1 cellular context compared by ENCODE assay signal in the genomic region with DNA sequence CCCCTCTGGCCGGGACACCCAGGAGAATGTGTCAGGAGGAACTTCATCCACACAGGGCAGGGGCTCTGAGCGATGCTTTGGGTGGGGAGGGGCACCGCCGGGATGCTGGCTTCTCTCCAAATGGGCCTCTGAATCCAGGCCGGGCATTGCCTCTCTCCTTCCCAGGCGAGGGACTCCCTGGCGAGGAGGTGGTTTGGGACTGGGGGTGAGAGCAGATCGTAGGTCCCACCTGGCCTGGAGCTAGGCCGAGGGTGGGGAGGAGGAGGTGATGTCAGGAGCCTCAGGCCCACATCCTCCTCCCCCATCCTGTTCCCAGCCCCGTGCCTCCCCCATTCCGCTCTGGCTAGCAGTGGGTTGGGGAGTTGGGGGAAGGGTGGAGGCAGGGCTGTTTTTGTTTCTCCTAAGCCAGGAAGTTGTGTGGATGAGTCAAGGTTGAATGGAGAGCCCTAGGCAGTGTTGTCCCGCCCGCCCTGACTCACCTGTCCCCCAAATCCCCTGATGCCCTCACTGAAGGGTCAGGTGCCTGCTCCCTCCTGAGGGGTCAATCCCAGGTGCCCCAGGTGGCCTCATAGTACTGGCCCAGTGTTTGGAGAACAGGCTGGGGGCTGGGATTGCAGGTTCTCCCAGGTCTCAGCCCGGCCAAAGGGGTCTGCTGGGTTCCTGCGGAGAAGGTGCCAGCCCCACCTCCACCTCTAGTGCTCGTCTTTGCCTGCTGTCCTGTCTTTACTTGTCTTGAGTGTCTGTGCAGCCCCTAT.
TF ChIP-seq lines count a peak whose summit lies in the region.

No MANE protein-coding gene starts in this region.

TF ChIP-seq in HepG2, 621 proteins besides CTCF, POLR2A, EP300 and RAD21 (continued from another document and continues in another):
- TF ChIP-seq, protein P1, sequence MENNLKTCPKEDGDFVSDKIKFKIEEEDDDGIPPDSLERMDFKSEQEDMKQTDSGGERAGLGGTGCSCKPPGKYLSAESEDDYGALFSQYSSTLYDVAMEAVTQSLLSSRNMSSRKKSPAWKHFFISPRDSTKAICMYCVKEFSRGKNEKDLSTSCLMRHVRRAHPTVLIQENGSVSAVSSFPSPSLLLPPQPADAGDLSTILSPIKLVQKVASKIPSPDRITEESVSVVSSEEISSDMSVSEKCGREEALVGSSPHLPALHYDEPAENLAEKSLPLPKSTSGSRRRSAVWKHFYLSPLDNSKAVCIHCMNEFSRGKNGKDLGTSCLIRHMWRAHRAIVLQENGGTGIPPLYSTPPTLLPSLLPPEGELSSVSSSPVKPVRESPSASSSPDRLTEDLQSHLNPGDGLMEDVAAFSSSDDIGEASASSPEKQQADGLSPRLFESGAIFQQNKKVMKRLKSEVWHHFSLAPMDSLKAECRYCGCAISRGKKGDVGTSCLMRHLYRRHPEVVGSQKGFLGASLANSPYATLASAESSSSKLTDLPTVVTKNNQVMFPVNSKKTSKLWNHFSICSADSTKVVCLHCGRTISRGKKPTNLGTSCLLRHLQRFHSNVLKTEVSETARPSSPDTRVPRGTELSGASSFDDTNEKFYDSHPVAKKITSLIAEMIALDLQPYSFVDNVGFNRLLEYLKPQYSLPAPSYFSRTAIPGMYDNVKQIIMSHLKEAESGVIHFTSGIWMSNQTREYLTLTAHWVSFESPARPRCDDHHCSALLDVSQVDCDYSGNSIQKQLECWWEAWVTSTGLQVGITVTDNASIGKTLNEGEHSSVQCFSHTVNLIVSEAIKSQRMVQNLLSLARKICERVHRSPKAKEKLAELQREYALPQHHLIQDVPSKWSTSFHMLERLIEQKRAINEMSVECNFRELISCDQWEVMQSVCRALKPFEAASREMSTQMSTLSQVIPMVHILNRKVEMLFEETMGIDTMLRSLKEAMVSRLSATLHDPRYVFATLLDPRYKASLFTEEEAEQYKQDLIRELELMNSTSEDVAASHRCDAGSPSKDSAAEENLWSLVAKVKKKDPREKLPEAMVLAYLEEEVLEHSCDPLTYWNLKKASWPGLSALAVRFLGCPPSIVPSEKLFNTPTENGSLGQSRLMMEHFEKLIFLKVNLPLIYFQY (CRISPR knock-in tag; IDR thresholded peaks at IDR 0.05; ENCODE audit: borderline replicate concordance) = no peak
- TF ChIP-seq ZNF17 (CRISPR knock-in tag; IDR thresholded peaks at IDR 0.05) (no peak), ZNF790 (CRISPR knock-in tag; IDR thresholded peaks at IDR 0.05; ENCODE audit: borderline replicate concordance) (peak; percentile 68; the same call in 1 of the 2 replicates), PTBP1 (IDR thresholded peaks at IDR 0.05; ENCODE audit: low read depth, low read length, poor library complexity, severe bottlenecking) (no peak), JARID2 (CRISPR knock-in tag; IDR thresholded peaks at IDR 0.05; ENCODE audit: insufficient replicate concordance) (no peak), ZC3H13 (CRISPR knock-in tag; IDR thresholded peaks at IDR 0.05) (peak; percentile 79), KDM1A (CRISPR knock-in tag; IDR thresholded peaks at IDR 0.05) (no peak), HOXA9 (CRISPR knock-in tag; IDR thresholded peaks at IDR 0.05; ENCODE audit: borderline replicate concordance) (no peak), KDM4B (CRISPR knock-in tag; IDR thresholded peaks at IDR 0.05) (no peak; the same call in 1 of the 2 replicates), ZNF292 (CRISPR knock-in tag; IDR thresholded peaks at IDR 0.05; ENCODE audit: borderline replicate concordance, low read depth) (no peak), ZUFSP (CRISPR knock-in tag; IDR thresholded peaks at IDR 0.05; ENCODE audit: borderline replicate concordance) (no peak), ZNF83 (CRISPR knock-in tag; IDR thresholded peaks at IDR 0.05; ENCODE audit: borderline replicate concordance) (no peak), HOXA3 (CRISPR knock-in tag; IDR thresholded peaks at IDR 0.05) (peak; percentile 66), TBL1XR1 (IDR thresholded peaks at IDR 0.05; ENCODE audit: borderline replicate concordance, low read length, partially characterized antibody) (no peak), ZNF337 (CRISPR knock-in tag; IDR thresholded peaks at IDR 0.05; ENCODE audit: borderline replicate concordance, low read depth) (no peak), NFKBIZ (CRISPR knock-in tag; IDR thresholded peaks at IDR 0.05) (no peak; the same call in 1 of the 2 replicates), ISX (CRISPR knock-in tag; conservative IDR thresholded peaks at IDR 0.05) (no peak), THAP11 (CRISPR knock-in tag; IDR thresholded peaks at IDR 0.05) (peak; percentile 63), CBFB (CRISPR knock-in tag; IDR thresholded peaks at IDR 0.05) (peak; percentile 50), ZNF850 (CRISPR knock-in tag; conservative IDR thresholded peaks at IDR 0.05) (no peak), SMC3 (IDR thresholded peaks at IDR 0.05; ENCODE audit: low read length) (no peak), ZNF331 (CRISPR knock-in tag; IDR thresholded peaks at IDR 0.05) (no peak; the same call in 1 of the 2 replicates), NKX3-1 (CRISPR knock-in tag; IDR thresholded peaks at IDR 0.05) (no peak), ZNF460 (CRISPR knock-in tag; IDR thresholded peaks at IDR 0.05; ENCODE audit: borderline replicate concordance) (no peak), ATRX (CRISPR knock-in tag; IDR thresholded peaks at IDR 0.05; ENCODE audit: borderline replicate concordance) (no peak), AKNA (CRISPR knock-in tag; IDR thresholded peaks at IDR 0.05; ENCODE audit: borderline replicate concordance) (no peak), HNRNPL (IDR thresholded peaks at IDR 0.05; ENCODE audit: low read depth, low read length) (no peak), SKI (IDR thresholded peaks at IDR 0.05; ENCODE audit: partially characterized antibody) (no peak), JUN (CRISPR knock-in tag; IDR thresholded peaks at IDR 0.05) (no peak; the same call in 1 of the 2 replicates), ZNF773 (CRISPR knock-in tag; IDR thresholded peaks at IDR 0.05; ENCODE audit: borderline replicate concordance) (no peak), ATF4 (CRISPR knock-in tag; IDR thresholded peaks at IDR 0.05) (no peak), DNMT1 (CRISPR knock-in tag; IDR thresholded peaks at IDR 0.05) (no peak), KLF13 (CRISPR knock-in tag; IDR thresholded peaks at IDR 0.05) (no peak), ZNF180 (CRISPR knock-in tag; IDR thresholded peaks at IDR 0.05; ENCODE audit: borderline replicate concordance, low read depth) (no peak), TBX3 (IDR thresholded peaks at IDR 0.05; ENCODE audit: borderline replicate concordance) (no peak), ZNF274 (CRISPR knock-in tag; IDR thresholded peaks at IDR 0.05) (no peak; the same call in 1 of the 2 replicates)
- TF ChIP-seq, protein P2, sequence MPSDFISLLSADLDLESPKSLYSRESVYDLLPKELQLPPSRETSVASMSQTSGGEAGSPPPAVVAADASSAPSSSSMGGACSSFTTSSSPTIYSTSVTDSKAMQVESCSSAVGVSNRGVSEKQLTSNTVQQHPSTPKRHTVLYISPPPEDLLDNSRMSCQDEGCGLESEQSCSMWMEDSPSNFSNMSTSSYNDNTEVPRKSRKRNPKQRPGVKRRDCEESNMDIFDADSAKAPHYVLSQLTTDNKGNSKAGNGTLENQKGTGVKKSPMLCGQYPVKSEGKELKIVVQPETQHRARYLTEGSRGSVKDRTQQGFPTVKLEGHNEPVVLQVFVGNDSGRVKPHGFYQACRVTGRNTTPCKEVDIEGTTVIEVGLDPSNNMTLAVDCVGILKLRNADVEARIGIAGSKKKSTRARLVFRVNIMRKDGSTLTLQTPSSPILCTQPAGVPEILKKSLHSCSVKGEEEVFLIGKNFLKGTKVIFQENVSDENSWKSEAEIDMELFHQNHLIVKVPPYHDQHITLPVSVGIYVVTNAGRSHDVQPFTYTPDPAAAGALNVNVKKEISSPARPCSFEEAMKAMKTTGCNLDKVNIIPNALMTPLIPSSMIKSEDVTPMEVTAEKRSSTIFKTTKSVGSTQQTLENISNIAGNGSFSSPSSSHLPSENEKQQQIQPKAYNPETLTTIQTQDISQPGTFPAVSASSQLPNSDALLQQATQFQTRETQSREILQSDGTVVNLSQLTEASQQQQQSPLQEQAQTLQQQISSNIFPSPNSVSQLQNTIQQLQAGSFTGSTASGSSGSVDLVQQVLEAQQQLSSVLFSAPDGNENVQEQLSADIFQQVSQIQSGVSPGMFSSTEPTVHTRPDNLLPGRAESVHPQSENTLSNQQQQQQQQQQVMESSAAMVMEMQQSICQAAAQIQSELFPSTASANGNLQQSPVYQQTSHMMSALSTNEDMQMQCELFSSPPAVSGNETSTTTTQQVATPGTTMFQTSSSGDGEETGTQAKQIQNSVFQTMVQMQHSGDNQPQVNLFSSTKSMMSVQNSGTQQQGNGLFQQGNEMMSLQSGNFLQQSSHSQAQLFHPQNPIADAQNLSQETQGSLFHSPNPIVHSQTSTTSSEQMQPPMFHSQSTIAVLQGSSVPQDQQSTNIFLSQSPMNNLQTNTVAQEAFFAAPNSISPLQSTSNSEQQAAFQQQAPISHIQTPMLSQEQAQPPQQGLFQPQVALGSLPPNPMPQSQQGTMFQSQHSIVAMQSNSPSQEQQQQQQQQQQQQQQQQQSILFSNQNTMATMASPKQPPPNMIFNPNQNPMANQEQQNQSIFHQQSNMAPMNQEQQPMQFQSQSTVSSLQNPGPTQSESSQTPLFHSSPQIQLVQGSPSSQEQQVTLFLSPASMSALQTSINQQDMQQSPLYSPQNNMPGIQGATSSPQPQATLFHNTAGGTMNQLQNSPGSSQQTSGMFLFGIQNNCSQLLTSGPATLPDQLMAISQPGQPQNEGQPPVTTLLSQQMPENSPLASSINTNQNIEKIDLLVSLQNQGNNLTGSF (CRISPR knock-in tag; IDR thresholded peaks at IDR 0.05) = 0 out of 2 replicates have a peak, but pooled peaks have one; percentile 2
- TF ChIP-seq, protein P3, sequence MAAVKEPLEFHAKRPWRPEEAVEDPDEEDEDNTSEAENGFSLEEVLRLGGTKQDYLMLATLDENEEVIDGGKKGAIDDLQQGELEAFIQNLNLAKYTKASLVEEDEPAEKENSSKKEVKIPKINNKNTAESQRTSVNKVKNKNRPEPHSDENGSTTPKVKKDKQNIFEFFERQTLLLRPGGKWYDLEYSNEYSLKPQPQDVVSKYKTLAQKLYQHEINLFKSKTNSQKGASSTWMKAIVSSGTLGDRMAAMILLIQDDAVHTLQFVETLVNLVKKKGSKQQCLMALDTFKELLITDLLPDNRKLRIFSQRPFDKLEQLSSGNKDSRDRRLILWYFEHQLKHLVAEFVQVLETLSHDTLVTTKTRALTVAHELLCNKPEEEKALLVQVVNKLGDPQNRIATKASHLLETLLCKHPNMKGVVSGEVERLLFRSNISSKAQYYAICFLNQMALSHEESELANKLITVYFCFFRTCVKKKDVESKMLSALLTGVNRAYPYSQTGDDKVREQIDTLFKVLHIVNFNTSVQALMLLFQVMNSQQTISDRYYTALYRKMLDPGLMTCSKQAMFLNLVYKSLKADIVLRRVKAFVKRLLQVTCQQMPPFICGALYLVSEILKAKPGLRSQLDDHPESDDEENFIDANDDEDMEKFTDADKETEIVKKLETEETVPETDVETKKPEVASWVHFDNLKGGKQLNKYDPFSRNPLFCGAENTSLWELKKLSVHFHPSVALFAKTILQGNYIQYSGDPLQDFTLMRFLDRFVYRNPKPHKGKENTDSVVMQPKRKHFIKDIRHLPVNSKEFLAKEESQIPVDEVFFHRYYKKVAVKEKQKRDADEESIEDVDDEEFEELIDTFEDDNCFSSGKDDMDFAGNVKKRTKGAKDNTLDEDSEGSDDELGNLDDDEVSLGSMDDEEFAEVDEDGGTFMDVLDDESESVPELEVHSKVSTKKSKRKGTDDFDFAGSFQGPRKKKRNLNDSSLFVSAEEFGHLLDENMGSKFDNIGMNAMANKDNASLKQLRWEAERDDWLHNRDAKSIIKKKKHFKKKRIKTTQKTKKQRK (IDR thresholded peaks at IDR 0.05; ENCODE audit: low read length) = no peak
